In genomic region chr6:10621847-10622246, GRCh38 we compare ENCODE assay signal across 18 cellular contexts.
A peak's percentile ranks its signal among the peaks of the same experiment; 100 is the strongest.
DNase-seq lines count a peak whose midpoint lies in the region; ATAC-seq, FAIRE-seq and TF ChIP-seq lines count a peak whose summit lies in the region.
"Had no signal": no experiment of that assay in that cellular context is flagged by ENCODE, and none has a peak within 500 bp of the region (broad histone marks: within the 10 kb centered on the region; RNA-seq: fewer than 3 reads in every experiment).

No MANE protein-coding gene starts in this region.

- H3K9me3 ChIP-seq in H9 (ENCODE audit: control insufficient read depth, low read depth, low read length) (no peaks in the 10 kb centered on the region), K562 (replicated peaks; ENCODE audit: control insufficient read depth, insufficient read depth, low read depth, low read length) (no peaks in the 10 kb centered on the region), mesenchymal stem cell (ENCODE audit: control insufficient read depth, low read length) (no peaks in the 10 kb centered on the region)

- H3K56ac ChIP-seq in H9 (ENCODE audit: insufficient read length, low read depth, low read length), result no peak overlapping the region
- H3K56ac ChIP-seq in mesendoderm (ENCODE audit: low read length), result no peak overlapping the region

- H4K20me1 ChIP-seq in H9 (ENCODE audit: control insufficient read depth, insufficient read depth, insufficient read length) (no peaks in the 10 kb centered on the region), K562 (replicated peaks; ENCODE audit: control insufficient read depth, insufficient read depth, low read length) (no peaks in the 10 kb centered on the region)

- H3K27me3 ChIP-seq in H9 (ENCODE audit: insufficient read depth, low read length), result no peaks in the 10 kb centered on the region
- 0 out of 5 replicates have a peak, but pooled peaks cover 0 to 4% of the 10 kb centered on the region in 2 experiments for H3K27me3 ChIP-seq in K562 (ENCODE audit: control insufficient read depth in 2 of 2, insufficient read depth in 2 of 2, low read length in 2 of 2)
- no peaks in the 10 kb centered on the region for H3K27me3 ChIP-seq in mesendoderm (ENCODE audit: insufficient read depth, low read length, poor library complexity)
- no peaks in the 10 kb centered on the region for H3K27me3 ChIP-seq in mesenchymal stem cell (ENCODE audit: control insufficient read depth in 1 of 2, insufficient read depth in 1 of 2, low read length in 2 of 2)

- H2AFZ ChIP-seq in H9 (ENCODE audit: low read length) (no peak overlapping the region), K562 (ENCODE audit: low read depth, low read length) (no peak overlapping the region), mesenchymal stem cell (ENCODE audit: low read depth, low read length) (no peak overlapping the region)
- H2AFZ ChIP-seq: GM23248 had no signal

- TF ChIP-seq POLR2A in K562 (conservative IDR thresholded peaks at IDR 0.05), result no peak

- H4K8ac ChIP-seq in H9 (replicated peaks; ENCODE audit: insufficient read length, low read depth, low read length), result no peak overlapping the region
- H4K8ac ChIP-seq in mesendoderm (ENCODE audit: low read depth, low read length), result no peak overlapping the region
- no peak overlapping the region for H4K8ac ChIP-seq in mesenchymal stem cell (ENCODE audit: low read length)

- H2BK12ac ChIP-seq in H9 (ENCODE audit: insufficient read length, low read depth, low read length) (no peak overlapping the region), mesenchymal stem cell (ENCODE audit: low read length in 2 of 2) (no peak overlapping the region)

- no CpG with 5 or more reads among the region's 4 CpGs for WGBS in H9 (ENCODE audit: extremely low coverage, insufficient read length, low lambda C conversion rate)
- 23% methylated on average over 4 of the region's 4 CpGs for WGBS in K562 (ENCODE audit: insufficient coverage, low coverage, missing lambda C conversion rate)
- WGBS in mesendoderm (ENCODE audit: extremely low coverage, insufficient coverage, low lambda C conversion rate), result no CpG with 5 or more reads among the region's 4 CpGs
- WGBS in mesenchymal stem cell, result 95% methylated on average over 4 of the region's 4 CpGs

- no peaks in the 10 kb centered on the region for H3K9me1 ChIP-seq in K562 (ENCODE audit: control insufficient read depth, insufficient read depth, low read length)

- H2BK120ac ChIP-seq in H9 (ENCODE audit: low read depth, low read length, poor library complexity, severe bottlenecking), result no peak overlapping the region
- H2BK120ac ChIP-seq in mesendoderm (ENCODE audit: low read depth, low read length), result no peak overlapping the region
- no peak overlapping the region for H2BK120ac ChIP-seq in mesenchymal stem cell (ENCODE audit: low read depth, low read length)

- H3K36me3 Mint-ChIP-seq in H9 (ENCODE audit: insufficient read depth in 1 of 3, low read depth in 3 of 3), result peaks cover 37 to 73% (median 68%) of the 10 kb centered on the region in 3 experiments

- H3K79me1 ChIP-seq in H9 (ENCODE audit: insufficient read depth, low read depth, low read length, poor library complexity, severe bottlenecking), result peaks cover 7% of the 10 kb centered on the region
- H3K79me1 ChIP-seq in mesendoderm (ENCODE audit: low read length), result no peaks in the 10 kb centered on the region
- H3K79me1 ChIP-seq in mesenchymal stem cell (replicated peaks; ENCODE audit: low read length, poor library complexity, severe bottlenecking), result peaks cover 1% of the 10 kb centered on the region

- no peak overlapping the region for H2BK15ac ChIP-seq in H9 (ENCODE audit: low read depth, low read length)
- no peak overlapping the region for H2BK15ac ChIP-seq in mesendoderm (replicated peaks; ENCODE audit: low read depth)
- no peak overlapping the region for H2BK15ac ChIP-seq in mesenchymal stem cell (ENCODE audit: low read depth, poor library complexity, severe bottlenecking)

- H4K5ac ChIP-seq in H9 (ENCODE audit: insufficient read length, low read depth, low read length) (no peak overlapping the region), mesendoderm (ENCODE audit: low read length) (no peak overlapping the region)

- H3K27ac ChIP-seq in H9 (ENCODE audit: insufficient read length, low read depth, low read length), result no peak overlapping the region
- H3K27ac ChIP-seq in K562 (ENCODE audit: extremely low read depth, low read depth, low read length), result no peak overlapping the region
- H3K27ac ChIP-seq in mesendoderm (ENCODE audit: low read depth, low read length), result no peak overlapping the region
- H3K27ac ChIP-seq in mesenchymal stem cell (ENCODE audit: low read length, poor library complexity, severe bottlenecking), result no peak overlapping the region
- H3K27ac ChIP-seq: 22Rv1, GM23248 had no signal

- ATAC-seq in K562, result peak; percentile 54; the same call in 2 of the 3 replicates
- ATAC-seq: GM12878 had no signal

- POLR2A ChIA-PET in K562 (lab: Yijun Ruan, JAX), result interaction anchor here (0.7 to 1.2 kb wide), 3 partner anchors 18 to 73 kb away, joined by 3 read pairs; partner anchors contain the start of genes C6orf52 and PAK1IP1

- H3T11ph ChIP-seq in H9 (ENCODE audit: low read length), result no peak overlapping the region

- peaks cover 2% of the 10 kb centered on the region in 2 experiments for H3K4me1 Mint-ChIP-seq in H9

- peaks cover 2% of the 10 kb centered on the region; the same call in 1 of the 2 replicates for H3K79me2 ChIP-seq in H9 (ENCODE audit: insufficient read depth, low read length)
- H3K79me2 ChIP-seq in K562 (ENCODE audit: control insufficient read depth, insufficient read depth, low read length), result no peaks in the 10 kb centered on the region
- H3K79me2 ChIP-seq in mesendoderm (ENCODE audit: control insufficient read depth, insufficient read depth, low read length), result peaks cover 2% of the 10 kb centered on the region

- CTCF ChIA-PET in K562 (lab: Yijun Ruan, JAX; ENCODE audit: low intra/inter-chr PET ratio), result no interaction called here

- H2BK5ac ChIP-seq in H9 (ENCODE audit: insufficient read length, low read length) (no peak overlapping the region), mesendoderm (ENCODE audit: low read length) (no peak overlapping the region), mesenchymal stem cell (ENCODE audit: low read depth, low read length, poor library complexity, severe bottlenecking) (no peak overlapping the region)

- H2BK20ac ChIP-seq in H9 (ENCODE audit: low read depth, low read length, poor library complexity, severe bottlenecking), result no peak overlapping the region

- H3K4me2 ChIP-seq in H9 (ENCODE audit: insufficient read depth, insufficient read length, low read length) (no peak overlapping the region), K562 (ENCODE audit: insufficient read depth, low read length) (no peak overlapping the region), mesendoderm (ENCODE audit: low read length) (no peak overlapping the region), mesenchymal stem cell (ENCODE audit: low read length, poor library complexity, severe bottlenecking) (no peak overlapping the region)

- H3K4ac ChIP-seq in H9 (ENCODE audit: low read depth, low read length) (no peak overlapping the region), mesendoderm (ENCODE audit: low read depth, low read length) (no peak overlapping the region), mesenchymal stem cell (ENCODE audit: low read depth in 1 of 2, low read length in 2 of 2) (no peak overlapping the region)

- peak; percentile 46 for DNase-seq in DMS 273 (lab: John Stamatoyannopoulos, UW; ENCODE audit: unreplicated experiment)
- no peak for DNase-seq in DMS 273 treated with DMSO at 0.1 percent for 48 hours (lab: John Stamatoyannopoulos, UW)
- DNase-seq in H9, result peak; percentile 43
- DNase-seq in K562 (ENCODE audit: extremely low read depth in 1 of 4, low spot score in 3 of 4), result no peak
- peak; percentile 25 for DNase-seq in mesendoderm
- DNase-seq in NCI-H524 (lab: John Stamatoyannopoulos, UW), result no peak
- DNase-seq in mesenchymal stem cell, result no peak
- no peak for DNase-seq in T-helper 2 cell
- DNase-seq: CD8-positive, alpha-beta memory T cell; EL; IMR-90; MV-4-11; NCI-H1417 treated with DMSO at 0.1 percent for 48 hours; T-helper 1 cell had no signal

- H3K9me3 Mint-ChIP-seq in H9, result no peaks in the 10 kb centered on the region; a peak in 1 of 5 replicates
- H3K9me3 Mint-ChIP-seq: CD8-positive, alpha-beta memory T cell had no signal

- H3K4me1 ChIP-seq in H9 (ENCODE audit: insufficient read depth, low read length) (no peaks in the 10 kb centered on the region), K562 (replicated peaks in 1 of 2; ENCODE audit: control insufficient read depth in 2 of 2, insufficient read depth in 2 of 2, low read length in 2 of 2) (no peaks in the 10 kb centered on the region), mesendoderm (ENCODE audit: control insufficient read depth, low read depth, low read length) (no peaks in the 10 kb centered on the region), mesenchymal stem cell (ENCODE audit: control insufficient read depth, insufficient read depth, low read depth, low read length) (no peaks in the 10 kb centered on the region)

- H2AK5ac ChIP-seq in H9 (ENCODE audit: insufficient read length, low read length) (no peak overlapping the region), mesendoderm (ENCODE audit: low read length) (no peak overlapping the region), mesenchymal stem cell (ENCODE audit: low read length, severe bottlenecking) (no peak overlapping the region)

- BruUV-seq in K562 (replicated peaks; lab: Mats Ljungman, UMichigan), result no TSS peak

- no peak for TF ChIP-seq RAD21 in K562 (CRISPR knock-in tag; conservative IDR thresholded peaks at IDR 0.05 in 1 of 2, IDR thresholded peaks at IDR 0.05 in 1 of 2)

- H3K4me3 ChIP-seq in K562, result no peak overlapping the region
- no peak overlapping the region for H3K4me3 ChIP-seq in mesendoderm (ENCODE audit: low read length)
- no peak overlapping the region for H3K4me3 ChIP-seq in mesenchymal stem cell (ENCODE audit: insufficient read depth in 1 of 2, low read depth in 1 of 2, low read length in 2 of 2)
- H3K4me3 ChIP-seq: GM12878, GM23248 had no signal

- intact Hi-C loops in K562 (cut with micrococcal nuclease), result loop anchor here (5.0 kb wide), 1 partner anchor 180 kb away; no protein-coding TSS in a partner anchor

- no peaks in the 10 kb centered on the region for H3K23me2 ChIP-seq in H9 (ENCODE audit: insufficient read length, low read depth, low read length, poor library complexity, severe bottlenecking)

- H3K14ac ChIP-seq in H9 (ENCODE audit: insufficient read depth, low read length) (no peak overlapping the region), mesenchymal stem cell (ENCODE audit: low read length in 2 of 2) (no peak overlapping the region)

- no peak for FAIRE-seq in K562 (lab: Jason Lieb, UNC)
- FAIRE-seq: GM12878, GM18507 had no signal

- H3K23ac ChIP-seq in H9 (ENCODE audit: insufficient read length, low read depth, low read length) (no peak overlapping the region), mesendoderm (ENCODE audit: low read length) (no peak overlapping the region), mesenchymal stem cell (ENCODE audit: low read length in 2 of 2) (no peak overlapping the region)

- H3K9ac ChIP-seq in H9 (ENCODE audit: extremely low read depth, insufficient read length, low read length) (no peak overlapping the region), K562 (ENCODE audit: insufficient read depth in 1 of 2, low read depth in 2 of 2, low read length in 2 of 2) (no peak overlapping the region), mesendoderm (ENCODE audit: low read length) (no peak overlapping the region), mesenchymal stem cell (ENCODE audit: low read length) (no peak overlapping the region)
- H3K9ac ChIP-seq: GM23248 had no signal

- no peak overlapping the region for H3K4me3 Mint-ChIP-seq in H9
- H3K4me3 Mint-ChIP-seq: CD8-positive, alpha-beta memory T cell had no signal

- no peak overlapping the region for H3K18ac ChIP-seq in H9 (ENCODE audit: insufficient read length, low read depth, low read length)
- H3K18ac ChIP-seq in mesendoderm (ENCODE audit: low read length), result no peak overlapping the region
- no peak overlapping the region for H3K18ac ChIP-seq in mesenchymal stem cell (ENCODE audit: low read depth in 1 of 2, low read length in 2 of 2)

- H3K36me3 ChIP-seq in K562 (ENCODE audit: control insufficient read depth, insufficient read depth, low read length) (no peaks in the 10 kb centered on the region), mesendoderm (ENCODE audit: control insufficient read depth, insufficient read depth, low read length) (no peaks in the 10 kb centered on the region), mesenchymal stem cell (ENCODE audit: control insufficient read depth in 1 of 2, insufficient read depth in 2 of 2, low read depth in 1 of 2, low read length in 2 of 2) (no peaks in the 10 kb centered on the region)

- TF ChIP-seq EP300 in K562 (IDR thresholded peaks at IDR 0.05; ENCODE audit: low read length), result no peak

- in situ Hi-C loops in K562 (cut with MboI), result no loop called here

- H4K91ac ChIP-seq in H9 (ENCODE audit: insufficient read length, low read depth, low read length), result no peak overlapping the region
- H4K91ac ChIP-seq in mesenchymal stem cell (ENCODE audit: low read length), result no peak overlapping the region

- H3K27me3 Mint-ChIP-seq in H9 (ENCODE audit: low read depth), result no peaks in the 10 kb centered on the region

- no peak overlapping the region for H3K27ac Mint-ChIP-seq in H9

- TF ChIP-seq CTCF in H9 (conservative IDR thresholded peaks at IDR 0.05) (peak; percentile 54; the same call in 2 of the 3 replicates), K562 (IDR thresholded peaks at IDR 0.05 in 2 of 3, conservative IDR thresholded peaks at IDR 0.05 in 1 of 3; ENCODE audit: insufficient read depth in 2 of 3, low read depth in 1 of 3, low read length in 3 of 3) (peak in 2 of 3 experiments; percentile 6 to 26; a peak in 1 of 6 replicates)

Comparison
In these comparisons a context has a peak if more than half of its experiments do, and no peak if none do; other contexts are left out.
1. DNase-seq: peak in DMS 273 (single experiment), H9 (single experiment) and mesendoderm (single experiment); none in DMS 273 treated with DMSO at 0.1 percent for 48 hours (single experiment), K562 (0 of 4), NCI-H524 (0 of 2), mesenchymal stem cell (single experiment) and T-helper 2 cell (0 of 5).